15 cellular contexts compared by ENCODE assay signal in genomic region chr11:101296896-101297295, GRCh38.
"Had no signal": no experiment of that assay in that cellular context is flagged by ENCODE, and none has a peak within 500 bp of the region (broad histone marks: within the 10 kb centered on the region; RNA-seq: fewer than 3 reads in every experiment).

No MANE protein-coding gene starts in this region.

- ATAC-seq: effector memory CD8-positive, alpha-beta T cell; natural killer cell treated with Interleukin-12 subunit alpha and Interleukin-12 subunit beta and Interleukin-15 and Interleukin-18, amount 100 ng/mL, for 72 hours; pancreas; right cardiac atrium had no signal

- H2AFZ ChIP-seq: hepatocyte, neural progenitor cell had no signal

- H3K27ac ChIP-seq: hepatocyte, neural progenitor cell, pancreas had no signal

- H3K4me3 ChIP-seq: hepatocyte, neural progenitor cell, pancreas had no signal

- H3K79me2 ChIP-seq: hepatocyte had no signal

- H3K4me2 ChIP-seq: hepatocyte, neural progenitor cell had no signal

- H3K27me3 ChIP-seq: hepatocyte, neural progenitor cell, pancreas had no signal

- DNase-seq: effector memory CD8-positive, alpha-beta T cell; erythroblast; foreskin melanocyte; head of caudate nucleus; kidney glomerular epithelial cell; midbrain; nucleus accumbens; pancreas; small intestine; stimulated activated CD4-positive, alpha-beta T cell treated with anti-CD3 and anti-CD28 coated beads, Interleukin-2, amount 100 ng/mL, for 48 hours; stimulated activated naive CD4-positive, alpha-beta T cell treated with Interleukin-2 at 50 U/mL for 16 hours had no signal

- H3K4me1 ChIP-seq: neural progenitor cell, pancreas had no signal

- H3K9ac ChIP-seq: neural progenitor cell had no signal

- H3K9me3 ChIP-seq: pancreas had no signal

- H3K36me3 ChIP-seq: neural progenitor cell, pancreas had no signal
